19 cellular contexts compared by ENCODE assay signal in the genomic region with DNA sequence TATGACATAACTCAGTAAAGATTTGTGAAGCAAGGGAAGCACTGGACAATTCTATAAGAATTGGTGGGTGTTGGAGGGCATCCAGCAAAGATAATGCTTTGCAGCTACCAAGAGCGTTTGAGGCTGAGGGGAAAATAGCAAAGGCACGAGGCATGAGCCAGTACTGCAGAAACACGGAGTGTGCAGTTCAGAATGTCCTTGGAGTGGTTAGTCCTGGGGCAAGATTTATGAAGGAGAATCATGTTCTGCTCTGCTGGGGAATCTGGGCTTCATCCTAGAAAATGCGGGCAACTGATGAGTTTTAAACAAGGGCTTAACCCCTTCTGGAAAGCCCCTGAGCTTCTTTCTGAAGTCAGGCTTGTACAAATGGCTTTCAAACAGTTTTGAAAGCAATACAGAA.
A peak's percentile ranks its signal among the peaks of the same experiment; 100 is the strongest.
DNase-seq lines count a peak whose midpoint lies in the region; TF ChIP-seq lines count a peak whose summit lies in the region.
"Had no signal": no experiment of that assay in that cellular context is flagged by ENCODE, and none has a peak within 500 bp of the region (broad histone marks: within the 10 kb centered on the region; RNA-seq: fewer than 3 reads in every experiment).

No MANE protein-coding gene starts in this region.

- H3K4me1 Mint-ChIP-seq in MCF 10A (ENCODE audit: insufficient read depth, unreplicated experiment) = peaks cover 37% of the 10 kb centered on the region
- peaks cover 6% of the 10 kb centered on the region for H3K4me1 Mint-ChIP-seq in activated T-cell treated with anti-CD3 and anti-CD28 coated beads, Interleukin-2, amount 50 U/mL, for 24 hours (ENCODE audit: low read depth)
- H3K4me1 Mint-ChIP-seq: activated naive CD4-positive, alpha-beta T cell treated with anti-CD3 and anti-CD28 coated beads, Interleukin-2, amount 50 U/mL, for 24 hours; naive B cell had no signal

- no peaks in the 10 kb centered on the region for H3K9me3 ChIP-seq in breast epithelium
- H3K9me3 ChIP-seq: esophagus squamous epithelium, tibial nerve had no signal

- H3K4me3 ChIP-seq in breast epithelium (no peak overlapping the region), astrocyte of the cerebellum (ENCODE audit: low read depth, low read length) (no peak overlapping the region)
- H3K4me3 ChIP-seq: esophagus squamous epithelium, smooth muscle cell, tibial nerve had no signal

- H3K36me3 Mint-ChIP-seq in MCF 10A (ENCODE audit: insufficient read depth, unreplicated experiment) = no peaks in the 10 kb centered on the region
- peaks cover 79% of the 10 kb centered on the region for H3K36me3 Mint-ChIP-seq in activated T-cell treated with anti-CD3 and anti-CD28 coated beads, Interleukin-2, amount 50 U/mL, for 24 hours (ENCODE audit: low read depth)
- H3K36me3 Mint-ChIP-seq: naive B cell had no signal

- no peaks in the 10 kb centered on the region for H3K9me3 Mint-ChIP-seq in MCF 10A (ENCODE audit: unreplicated experiment)
- no peaks in the 10 kb centered on the region for H3K9me3 Mint-ChIP-seq in activated T-cell treated with anti-CD3 and anti-CD28 coated beads, Interleukin-2, amount 50 U/mL, for 24 hours
- H3K9me3 Mint-ChIP-seq: activated naive CD4-positive, alpha-beta T cell treated with anti-CD3 and anti-CD28 coated beads, Interleukin-2, amount 50 U/mL, for 24 hours; CD4-positive, alpha-beta memory T cell; naive B cell had no signal

- no peaks in the 10 kb centered on the region for H3K36me3 ChIP-seq in breast epithelium
- H3K36me3 ChIP-seq: esophagus squamous epithelium, tibial nerve had no signal

- H3K4me3 Mint-ChIP-seq in MCF 10A (ENCODE audit: unreplicated experiment) = no peak overlapping the region
- H3K4me3 Mint-ChIP-seq in activated T-cell treated with anti-CD3 and anti-CD28 coated beads, Interleukin-2, amount 50 U/mL, for 24 hours = no peak overlapping the region
- H3K4me3 Mint-ChIP-seq: activated naive CD4-positive, alpha-beta T cell treated with anti-CD3 and anti-CD28 coated beads, Interleukin-2, amount 50 U/mL, for 24 hours; CD4-positive, alpha-beta memory T cell had no signal

- intact Hi-C loops in MCF 10A (cut with micrococcal nuclease) (no loop called here), breast epithelium (cut with DNase I; ENCODE audit: low total_unique reads) (no loop called here)

- H3K27me3 ChIP-seq in breast epithelium = no peaks in the 10 kb centered on the region
- H3K27me3 ChIP-seq: esophagus squamous epithelium, tibial nerve had no signal

- CTCF ChIA-PET in MCF 10A (lab: Yijun Ruan, JAX) = interaction anchor here (0.6 kb wide), 1 partner anchor 13 kb away, joined by 4 read pairs; no protein-coding TSS in a partner anchor

- no peak for TF ChIP-seq POLR2A in breast epithelium (IDR thresholded peaks at IDR 0.05)

- no peak overlapping the region for H3K27ac ChIP-seq in breast epithelium
- H3K27ac ChIP-seq: esophagus squamous epithelium had no signal

- POLR2A ChIA-PET in MCF 10A (lab: Yijun Ruan, JAX) = no interaction called here

- in situ Hi-C loops in astrocyte of the cerebellum (cut with HindIII; ENCODE audit: low sequenced_read_pairs) = no loop called here

- DNase-seq in MCF 10A (ENCODE audit: unreplicated experiment) (no peak), breast epithelium (ENCODE audit: low spot score in 2 of 2) (no peak), astrocyte of the cerebellum (ENCODE audit: low read depth) (peak; percentile 23), glomerular visceral epithelial cell (ENCODE audit: extremely low spot score) (peak; percentile 42), iPS-NIHi11 (ENCODE audit: low spot score) (no peak), KG1 (lab: John Stamatoyannopoulos, UW) (no peak)
- no peak for DNase-seq in activated T-cell treated with anti-CD3 and anti-CD28 coated beads, Interleukin-2, amount 50 U/mL, for 24 hours
- DNase-seq in activated naive CD4-positive, alpha-beta T cell (lab: John Stamatoyannopoulos, UW) = no peak
- DNase-seq: 8988T; activated CD4-positive, alpha-beta T cell treated with anti-CD3 and anti-CD28 coated beads for 1 hour; CD4-positive, alpha-beta memory T cell; effector CD4-positive, alpha-beta T cell; esophagus squamous epithelium; naive B cell; NCI-H345; SHP77 had no signal

- peak overlapping the region; percentile 97 for H3K27ac Mint-ChIP-seq in MCF 10A (ENCODE audit: low read depth, unreplicated experiment)
- no peak overlapping the region for H3K27ac Mint-ChIP-seq in activated T-cell treated with anti-CD3 and anti-CD28 coated beads, Interleukin-2, amount 50 U/mL, for 24 hours
- H3K27ac Mint-ChIP-seq: activated naive CD4-positive, alpha-beta T cell treated with anti-CD3 and anti-CD28 coated beads, Interleukin-2, amount 50 U/mL, for 24 hours; naive B cell had no signal

- H3K27me3 Mint-ChIP-seq in MCF 10A (ENCODE audit: insufficient read depth, unreplicated experiment) = no peaks in the 10 kb centered on the region
- no peaks in the 10 kb centered on the region for H3K27me3 Mint-ChIP-seq in activated T-cell treated with anti-CD3 and anti-CD28 coated beads, Interleukin-2, amount 50 U/mL, for 24 hours
- H3K27me3 Mint-ChIP-seq: activated naive CD4-positive, alpha-beta T cell treated with anti-CD3 and anti-CD28 coated beads, Interleukin-2, amount 50 U/mL, for 24 hours; CD4-positive, alpha-beta memory T cell; naive B cell had no signal

- TF ChIP-seq CTCF in MCF 10A (IDR thresholded peaks at IDR 0.05; ENCODE audit: unreplicated experiment) (no peak), breast epithelium (IDR thresholded peaks at IDR 0.05) (no peak), astrocyte of the cerebellum (IDR thresholded peaks at IDR 0.05; ENCODE audit: low read depth, low read length, missing control alignments) (no peak)

- H3K4me1 ChIP-seq in breast epithelium = no peaks in the 10 kb centered on the region

- BruUV-seq in MCF 10A (replicated peaks; lab: Mats Ljungman, UMichigan) = no TSS peak

Comparison
In these comparisons a context has a peak if more than half of its experiments do, and no peak if none do; other contexts are left out.
1. DNase-seq: peak in astrocyte of the cerebellum (single experiment) and glomerular visceral epithelial cell (single experiment); none in MCF 10A (single experiment), breast epithelium (0 of 2), iPS-NIHi11 (single experiment), KG1 (single experiment), activated T-cell treated with anti-CD3 and anti-CD28 coated beads, Interleukin-2, amount 50 U/mL, for 24 hours (single experiment) and activated naive CD4-positive, alpha-beta T cell (0 of 4).